ENCODE assay signal across 22 cellular contexts in genomic region chr2:127256866-127257265, GRCh38. TPM values are rescaled to one million over a fixed set of nuclear protein-coding genes. Genes with fewer than 3 reads are reported as not detected.
"Had no signal": no experiment of that assay in that cellular context is flagged by ENCODE, and none has a peak within 500 bp of the region (broad histone marks: within the 10 kb centered on the region; RNA-seq: fewer than 3 reads in every experiment).

No MANE protein-coding gene starts in this region.

- H3K79me2 ChIP-seq: hepatocyte had no signal

- H3K4me1 ChIP-seq: esophagus squamous epithelium, pancreas, sigmoid colon, spleen, uterus had no signal

- FAIRE-seq: pancreas had no signal

- H3K9me3 ChIP-seq: body of pancreas, esophagus squamous epithelium, mucosa of descending colon, pancreas, sigmoid colon, spleen, tibial nerve, uterus had no signal

- H3K36me3 ChIP-seq: uterus had no signal

- DNase-seq: activated B cell treated with CpG ODN at 0.5 μM for 24 hours; activated CD4-positive, alpha-beta T cell treated with anti-CD3 and anti-CD28 coated beads for 48 hours; activated gamma-delta T cell treated with Interleukin-2 at 50 U/mL for 16 hours; body of pancreas; dermis blood vessel endothelial cell; effector memory CD4-positive, alpha-beta T cell; esophagus squamous epithelium; mesenchymal stem cell; mucosa of descending colon; naive thymus-derived CD4-positive, alpha-beta T cell; pancreas; sigmoid colon; spleen; stimulated activated CD4-positive, alpha-beta T cell treated with anti-CD3 and anti-CD28 coated beads, Interleukin-4, amount 100 ng/mL, for 4 hours; stimulated activated naive CD4-positive, alpha-beta T cell; T-helper 1 cell; T-helper 9 cell; uterus had no signal

- H2AFZ ChIP-seq: hepatocyte had no signal

- H3K4me3 ChIP-seq: body of pancreas, esophagus squamous epithelium, hepatocyte, mucosa of descending colon, pancreas, sigmoid colon, spleen, tibial nerve, uterus had no signal

- ATAC-seq: activated naive CD4-positive, alpha-beta T cell treated with anti-CD3 and anti-CD28 coated beads, Interleukin-2, amount 50 U/mL, for 72 hours; body of pancreas; mucosa of descending colon; naive thymus-derived CD4-positive, alpha-beta T cell; pancreas had no signal

- H3K27ac ChIP-seq: body of pancreas, esophagus squamous epithelium, hepatocyte, pancreas, sigmoid colon, spleen, tibial nerve, uterus had no signal

- H3K4me2 ChIP-seq: hepatocyte had no signal

- H3K27me3 ChIP-seq: body of pancreas, esophagus squamous epithelium, hepatocyte, pancreas, sigmoid colon, spleen, tibial nerve, uterus had no signal

RNA-seq across cellular contexts. Expression of gene CYP27C1, which starts 36.8 kb away (rescaled TPM):
- total RNA-seq: activated B cell treated with CpG ODN at 0.5 μM for 24 hours; activated naive CD4-positive, alpha-beta T cell treated with anti-CD3 and anti-CD28 coated beads, Interleukin-2, amount 50 U/mL, for 72 hours; cardiac septum; dermis blood vessel endothelial cell; naive thymus-derived CD4-positive, alpha-beta T cell had no signal
- polyA plus RNA-seq: naive thymus-derived CD4-positive, alpha-beta T cell had no signal
